In the genomic region with DNA sequence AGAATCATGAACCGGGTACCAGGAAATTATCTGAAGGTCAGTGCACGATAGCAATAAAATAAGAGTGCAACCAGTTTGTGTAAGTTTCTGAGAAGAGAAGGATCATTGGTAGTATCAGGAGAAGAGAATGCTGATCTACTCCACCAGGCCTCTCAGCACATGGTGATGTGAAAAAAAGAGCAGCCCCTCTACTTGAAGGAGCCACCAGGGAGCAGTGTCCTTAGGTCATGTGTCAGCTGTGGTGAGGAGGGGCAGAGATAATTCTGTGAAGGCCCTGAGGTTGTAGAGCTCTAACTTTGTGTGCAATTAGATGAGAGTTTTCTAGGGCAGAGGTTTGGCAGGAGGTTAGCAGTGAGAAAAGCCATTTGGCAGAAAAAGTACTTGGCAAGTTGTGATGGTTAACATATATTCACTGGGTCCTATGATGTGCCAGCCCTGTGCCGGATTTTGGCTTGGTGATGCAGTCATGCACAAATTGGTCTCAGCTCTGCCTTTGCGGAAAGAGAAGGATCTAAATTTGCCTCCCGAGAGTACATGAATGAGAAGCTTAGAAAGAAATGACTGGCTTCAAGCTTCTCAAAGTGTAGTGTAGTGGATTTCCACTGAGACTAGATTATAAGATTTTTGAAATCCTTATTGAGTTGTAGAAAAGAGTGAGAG, we compare ENCODE assay signal across 9 cellular contexts. TPM values are rescaled to one million over a fixed set of nuclear protein-coding genes. Genes with fewer than 3 reads are reported as not detected.
DNase-seq lines count a peak whose midpoint lies in the region; ATAC-seq and TF ChIP-seq lines count a peak whose summit lies in the region.
"Had no signal": no experiment of that assay in that cellular context is flagged by ENCODE, and none has a peak within 500 bp of the region (broad histone marks: within the 10 kb centered on the region; RNA-seq: fewer than 3 reads in every experiment).

No MANE protein-coding gene starts in this region.

- H3K27ac ChIP-seq in mesendoderm (ENCODE audit: low read depth, low read length): no peak overlapping the region
- no peak overlapping the region for H3K27ac ChIP-seq in CD4-positive, alpha-beta T cell (ENCODE audit: low read depth, low read length)

- H3K56ac ChIP-seq in mesendoderm (ENCODE audit: low read length): no peak overlapping the region

- no peaks in the 10 kb centered on the region for H3K9me3 Mint-ChIP-seq in CD4-positive, alpha-beta T cell

- no peaks in the 10 kb centered on the region for H4K20me1 ChIP-seq in Loucy (ENCODE audit: insufficient read depth, low read length, poor library complexity, severe bottlenecking)

- H3K4me3 ChIP-seq in Loucy (ENCODE audit: low read length, poor library complexity, severe bottlenecking) (no peak overlapping the region), mesendoderm (ENCODE audit: low read length) (no peak overlapping the region)

- no peaks in the 10 kb centered on the region for H3K79me1 ChIP-seq in mesendoderm (ENCODE audit: low read length)

- no peak overlapping the region for H3K4ac ChIP-seq in mesendoderm (ENCODE audit: low read depth, low read length)

- H3K27me3 Mint-ChIP-seq in CD4-positive, alpha-beta T cell: peaks cover 4% of the 10 kb centered on the region

- no peaks in the 10 kb centered on the region for H3K36me3 Mint-ChIP-seq in CD4-positive, alpha-beta T cell (ENCODE audit: low read depth)

- no peak overlapping the region for H4K8ac ChIP-seq in mesendoderm (ENCODE audit: low read depth, low read length)

- no peak overlapping the region for H3K23ac ChIP-seq in mesendoderm (ENCODE audit: low read length)

- H3K9ac ChIP-seq in Loucy (ENCODE audit: low read depth, low read length, poor library complexity, severe bottlenecking) (peak overlapping the region; percentile 27), mesendoderm (ENCODE audit: low read length) (no peak overlapping the region)

- H3K4me3 Mint-ChIP-seq in CD4-positive, alpha-beta T cell: no peak overlapping the region

- no peaks in the 10 kb centered on the region for H3K9me3 ChIP-seq in Loucy (ENCODE audit: insufficient read depth, low read depth, low read length)
- H3K9me3 ChIP-seq in CD4-positive, alpha-beta T cell (ENCODE audit: control insufficient read depth, low read length): no peaks in the 10 kb centered on the region

- peaks cover 35% of the 10 kb centered on the region for H3K4me1 ChIP-seq in Loucy (ENCODE audit: insufficient read depth, low read length, poor library complexity, severe bottlenecking)
- no peaks in the 10 kb centered on the region for H3K4me1 ChIP-seq in mesendoderm (ENCODE audit: control insufficient read depth, low read depth, low read length)

- H4K5ac ChIP-seq in mesendoderm (ENCODE audit: low read length): no peak overlapping the region

- H3K4me2 ChIP-seq in Loucy (ENCODE audit: low read depth, low read length, poor library complexity, severe bottlenecking) (peak overlapping the region; percentile 1), mesendoderm (ENCODE audit: low read length) (no peak overlapping the region)

- H3K36me3 ChIP-seq in Loucy (ENCODE audit: insufficient read depth, low read length) (no peaks in the 10 kb centered on the region), mesendoderm (ENCODE audit: control insufficient read depth, insufficient read depth, low read length) (no peaks in the 10 kb centered on the region)

- H3K9me2 ChIP-seq in Loucy (replicated peaks; ENCODE audit: low read depth, low read length): no peaks in the 10 kb centered on the region

- H2AK5ac ChIP-seq in mesendoderm (ENCODE audit: low read length): no peak overlapping the region

- H2BK15ac ChIP-seq in mesendoderm (replicated peaks; ENCODE audit: low read depth): no peak overlapping the region

- no peak overlapping the region for H2BK120ac ChIP-seq in mesendoderm (ENCODE audit: low read depth, low read length)

- DNase-seq in mesendoderm: peak; percentile 77
- no peak for DNase-seq in CD4-positive, alpha-beta T cell
- DNase-seq in kidney glomerular epithelial cell (lab: John Stamatoyannopoulos, UW): no peak
- no peak for DNase-seq in GDM1 (lab: John Stamatoyannopoulos, UW)

- intact Hi-C loops in CD4-positive, alpha-beta T cell (cut with DNase I, micrococcal nuclease): no loop called here

- peak; percentile 90 for ATAC-seq in GM19025 (IDR thresholded peaks at IDR 0.05; ENCODE audit: low read depth, unreplicated experiment)
- ATAC-seq in HG02588 (IDR thresholded peaks at IDR 0.05; ENCODE audit: unreplicated experiment): peak; percentile 91
- no peak for ATAC-seq in CD4-positive, alpha-beta T cell (ENCODE audit: poor library complexity)

- no CpG with 5 or more reads among the region's 5 CpGs for WGBS in mesendoderm (ENCODE audit: extremely low coverage, insufficient coverage, low lambda C conversion rate)

- H3K27ac Mint-ChIP-seq in CD4-positive, alpha-beta T cell: no peak overlapping the region

- TF ChIP-seq CTCF in Loucy (conservative IDR thresholded peaks at IDR 0.05; ENCODE audit: low read length): peak; percentile 74
- no peak for TF ChIP-seq CTCF in CD4-positive, alpha-beta T cell (IDR thresholded peaks at IDR 0.05)

- no peaks in the 10 kb centered on the region for H3K4me1 Mint-ChIP-seq in CD4-positive, alpha-beta T cell (ENCODE audit: low read depth)

- no peak overlapping the region for H2BK5ac ChIP-seq in mesendoderm (ENCODE audit: low read length)

- no peaks in the 10 kb centered on the region for H3K27me3 ChIP-seq in Loucy (ENCODE audit: insufficient read depth, low read length, poor library complexity, severe bottlenecking)
- H3K27me3 ChIP-seq in mesendoderm (ENCODE audit: insufficient read depth, low read length, poor library complexity): no peaks in the 10 kb centered on the region
- no peaks in the 10 kb centered on the region for H3K27me3 ChIP-seq in CD4-positive, alpha-beta T cell (ENCODE audit: control insufficient read depth, insufficient read depth, low read length)

- H3K79me2 ChIP-seq in Loucy (ENCODE audit: insufficient read depth, low read length) (no peaks in the 10 kb centered on the region), mesendoderm (ENCODE audit: control insufficient read depth, insufficient read depth, low read length) (no peaks in the 10 kb centered on the region)

- peak overlapping the region; percentile 28; the same call in 1 of the 2 replicates for H2AFZ ChIP-seq in Loucy (ENCODE audit: low read length)

- POLR2A ChIA-PET in CD4-positive, alpha-beta T cell (lab: Charles Lee): no interaction called here

- CTCF ChIA-PET in CD4-positive, alpha-beta T cell (lab: Charles Lee): interaction anchor here (0.9 to 1.0 kb wide), 3 partner anchors 10 to 55 kb away, joined by 3 to 4 read pairs (median 4); no protein-coding TSS in a partner anchor

- peaks cover 4% of the 10 kb centered on the region; the same call in 1 of the 2 replicates for H3F3A ChIP-seq in Loucy (ENCODE audit: low read depth)

- H3K18ac ChIP-seq in mesendoderm (ENCODE audit: low read length): no peak overlapping the region

RNA-seq across cellular contexts. Expression of a gene that starts 19.2 kb away (rescaled TPM):
- 62.0 TPM for polyA plus RNA-seq in mesendoderm (2013, experiment 1 of 2)
- polyA plus RNA-seq in mesendoderm (2013, experiment 2 of 2): 60.4 TPM
- 10 to 100 TPM; 36.5 to 43.8 TPM for total RNA-seq in CD4-positive, alpha-beta T cell

RNA-seq across cellular contexts. Expression of a gene that starts 33.1 kb away (rescaled TPM):
- polyA plus RNA-seq in mesendoderm (2013, experiment 1 of 2): not detected
- not detected for polyA plus RNA-seq in mesendoderm (2013, experiment 2 of 2)
- not detected for total RNA-seq in CD4-positive, alpha-beta T cell
- total RNA-seq: M059J, mononuclear cell had no signal
